ENCODE assay signal across 10 cellular contexts in genomic region chr11:114307524-114308203, GRCh38. TPM values are rescaled to one million over a fixed set of nuclear protein-coding genes. Genes with fewer than 3 reads are reported as not detected.
DNase-seq lines count a peak whose midpoint lies in the region; FAIRE-seq and TF ChIP-seq lines count a peak whose summit lies in the region.
"Had no signal": no experiment of that assay in that cellular context is flagged by ENCODE, and none has a peak within 500 bp of the region (broad histone marks: within the 10 kb centered on the region; RNA-seq: fewer than 3 reads in every experiment).

No MANE protein-coding gene starts in this region.

- no peak overlapping the region for H3K4me3 ChIP-seq in BLaER1 treated with 17β-estradiol and CSF1 and Interleukin-3, amounts not matched to agents 10 nM and 100 nM
- H3K4me3 ChIP-seq: ovary, PC-9 had no signal

- no peak overlapping the region for H3K27ac ChIP-seq in BLaER1 treated with 17β-estradiol and CSF1 and Interleukin-3, amounts not matched to agents 10 nM and 100 nM
- H3K27ac ChIP-seq: ovary, PC-9 had no signal

- peaks cover 0 to 15% (median 7%) of the 10 kb centered on the region in 10 experiments; a peak in 12 of 20 replicates for H3K4me1 ChIP-seq in BLaER1 treated with 17β-estradiol and CSF1 and Interleukin-3, amounts not matched to agents 10 nM and 100 nM

- peak overlapping the region; percentile 7 to 69 (median 37); a peak in 18 of 22 replicates for H3K4me2 ChIP-seq in BLaER1 treated with 17β-estradiol and CSF1 and Interleukin-3, amounts not matched to agents 10 nM and 100 nM
- H3K4me2 ChIP-seq: PC-9 had no signal

- no peaks in the 10 kb centered on the region for H3K36me3 ChIP-seq in BLaER1 treated with 17β-estradiol and CSF1 and Interleukin-3, amounts not matched to agents 10 nM and 100 nM
- H3K36me3 ChIP-seq: ovary had no signal

- FAIRE-seq in D721Med (lab: Jason Lieb, UNC): no peak

- H3K9me3 ChIP-seq in BLaER1 treated with 17β-estradiol and CSF1 and Interleukin-3, amounts not matched to agents 10 nM and 100 nM (replicated peaks in 1 of 11): peaks cover 0 to 11% (median 0%) of the 10 kb centered on the region in 11 experiments; a peak in 3 of 22 replicates
- H3K9me3 ChIP-seq: ovary had no signal

- TF ChIP-seq CTCF in D721Med (IDR thresholded peaks at IDR 0.05; ENCODE audit: insufficient read depth, missing control alignments): no peak

- H3K27me3 ChIP-seq in BLaER1 treated with 17β-estradiol and CSF1 and Interleukin-3, amounts not matched to agents 10 nM and 100 nM: no peaks in the 10 kb centered on the region
- H3K27me3 ChIP-seq: ovary had no signal

- H3K9ac ChIP-seq in BLaER1 treated with 17β-estradiol and CSF1 and Interleukin-3, amounts not matched to agents 10 nM and 100 nM: no peak overlapping the region

- H4K20me1 ChIP-seq in BLaER1 treated with 17β-estradiol and CSF1 and Interleukin-3, amounts not matched to agents 10 nM and 100 nM: no peaks in the 10 kb centered on the region

- DNase-seq in SW480 (ENCODE audit: low spot score) (peak; percentile 53), glomerular visceral epithelial cell (ENCODE audit: extremely low spot score) (peak; percentile 86), renal cortical epithelial cell (ENCODE audit: low read depth) (peak; percentile 84), D721Med (ENCODE audit: insufficient read length, low spot score) (no peak), NCI-H2227 treated with DMSO at 0.1 percent for 48 hours (lab: John Stamatoyannopoulos, UW) (no peak), cerebellum (ENCODE audit: low spot score) (no peak), NCI-H2029 treated with DMSO at 0.1 percent for 48 hours (lab: John Stamatoyannopoulos, UW) (no peak)
- DNase-seq: PC-9 had no signal

RNA-seq across cellular contexts. Expression of gene NNMT, which starts 11.5 kb away (rescaled TPM):
- total RNA-seq in renal cortical epithelial cell (1,571 and 2,593 TPM in 2 replicates), cerebellum (0.45 TPM)
- total RNA-seq: PC-9 had no signal

Comparison
In these comparisons a context has a peak if more than half of its experiments do, and no peak if none do; other contexts are left out.
1. DNase-seq: peak in SW480 (single experiment), glomerular visceral epithelial cell (single experiment) and renal cortical epithelial cell (single experiment); none in D721Med (single experiment), NCI-H2227 treated with DMSO at 0.1 percent for 48 hours (single experiment), cerebellum (single experiment) and NCI-H2029 treated with DMSO at 0.1 percent for 48 hours (single experiment).
2. RNA of gene NNMT, which starts 11.5 kb away (total RNA-seq): 1,571 to 2,593 TPM in renal cortical epithelial cell; 0.45 TPM in cerebellum (single experiment); every median in the first group is over 1,000 times any median in the second.